ENCODE assay signal across 1 cellular context in genomic region chr18:79604913-79605235, GRCh38.
A peak's percentile ranks its signal among the peaks of the same experiment; 100 is the strongest.
TF ChIP-seq lines count a peak whose summit lies in the region.

No MANE protein-coding gene starts in this region.

TF ChIP-seq in K562, 482 proteins besides CTCF, POLR2A, EP300 and RAD21 (continued from another document):
- TF ChIP-seq E2F4 (CRISPR knock-in tag; IDR thresholded peaks at IDR 0.05; ENCODE audit: low read depth) (no peak), MYNN (IDR thresholded peaks at IDR 0.05) (0 out of 2 replicates have a peak, but pooled peaks have one; percentile 18), MYNN (CRISPR knock-in tag; IDR thresholded peaks at IDR 0.05) (no peak), NR3C1 (CRISPR knock-in tag; IDR thresholded peaks at IDR 0.05) (no peak), ZBTB43 (CRISPR knock-in tag; IDR thresholded peaks at IDR 0.05) (peak; percentile 85; the same call in 1 of the 2 replicates), JUND (IDR thresholded peaks at IDR 0.05; ENCODE audit: borderline replicate concordance, low read depth, low read length) (no peak), JUND (tag; IDR thresholded peaks at IDR 0.05; ENCODE audit: borderline replicate concordance, low read depth, low read length) (no peak), GMEB1 (CRISPR knock-in tag; IDR thresholded peaks at IDR 0.05) (no peak), EHMT2 (IDR thresholded peaks at IDR 0.05) (no peak), PRDM10 (IDR thresholded peaks at IDR 0.05; ENCODE audit: partially characterized antibody) (no peak), HDAC1 (IDR thresholded peaks at IDR 0.05) (no peak), RCOR1 (IDR thresholded peaks at IDR 0.05; ENCODE audit: borderline replicate concordance in 1 of 2, low read depth in 2 of 2, low read length in 2 of 2) (no peak), CC2D1A (IDR thresholded peaks at IDR 0.05) (no peak), HOMEZ (CRISPR knock-in tag; IDR thresholded peaks at IDR 0.05) (no peak), FOS (IDR thresholded peaks at IDR 0.05; ENCODE audit: extremely low read depth, insufficient read length) (no peak), NUFIP1 (IDR thresholded peaks at IDR 0.05; ENCODE audit: partially characterized antibody) (no peak), SUPT5H (IDR thresholded peaks at IDR 0.05) (no peak), ZNF431 (CRISPR knock-in tag; IDR thresholded peaks at IDR 0.05) (no peak), ZNF121 (CRISPR knock-in tag; conservative IDR thresholded peaks at IDR 0.05) (no peak), ZNF512 (tag; IDR thresholded peaks at IDR 0.05) (no peak), TGIF2 (CRISPR knock-in tag; IDR thresholded peaks at IDR 0.05) (no peak), TEAD4 (IDR thresholded peaks at IDR 0.05; ENCODE audit: low read length) (no peak), TEAD4 (CRISPR knock-in tag; IDR thresholded peaks at IDR 0.05; ENCODE audit: borderline replicate concordance) (no peak), SRSF9 (IDR thresholded peaks at IDR 0.05; ENCODE audit: borderline replicate concordance, low read depth, low read length) (no peak)
- TF ChIP-seq, protein P1, sequence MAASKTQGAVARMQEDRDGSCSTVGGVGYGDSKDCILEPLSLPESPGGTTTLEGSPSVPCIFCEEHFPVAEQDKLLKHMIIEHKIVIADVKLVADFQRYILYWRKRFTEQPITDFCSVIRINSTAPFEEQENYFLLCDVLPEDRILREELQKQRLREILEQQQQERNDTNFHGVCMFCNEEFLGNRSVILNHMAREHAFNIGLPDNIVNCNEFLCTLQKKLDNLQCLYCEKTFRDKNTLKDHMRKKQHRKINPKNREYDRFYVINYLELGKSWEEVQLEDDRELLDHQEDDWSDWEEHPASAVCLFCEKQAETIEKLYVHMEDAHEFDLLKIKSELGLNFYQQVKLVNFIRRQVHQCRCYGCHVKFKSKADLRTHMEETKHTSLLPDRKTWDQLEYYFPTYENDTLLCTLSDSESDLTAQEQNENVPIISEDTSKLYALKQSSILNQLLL (CRISPR knock-in tag; IDR thresholded peaks at IDR 0.05; ENCODE audit: borderline replicate concordance): no peak
